In the genomic region with DNA sequence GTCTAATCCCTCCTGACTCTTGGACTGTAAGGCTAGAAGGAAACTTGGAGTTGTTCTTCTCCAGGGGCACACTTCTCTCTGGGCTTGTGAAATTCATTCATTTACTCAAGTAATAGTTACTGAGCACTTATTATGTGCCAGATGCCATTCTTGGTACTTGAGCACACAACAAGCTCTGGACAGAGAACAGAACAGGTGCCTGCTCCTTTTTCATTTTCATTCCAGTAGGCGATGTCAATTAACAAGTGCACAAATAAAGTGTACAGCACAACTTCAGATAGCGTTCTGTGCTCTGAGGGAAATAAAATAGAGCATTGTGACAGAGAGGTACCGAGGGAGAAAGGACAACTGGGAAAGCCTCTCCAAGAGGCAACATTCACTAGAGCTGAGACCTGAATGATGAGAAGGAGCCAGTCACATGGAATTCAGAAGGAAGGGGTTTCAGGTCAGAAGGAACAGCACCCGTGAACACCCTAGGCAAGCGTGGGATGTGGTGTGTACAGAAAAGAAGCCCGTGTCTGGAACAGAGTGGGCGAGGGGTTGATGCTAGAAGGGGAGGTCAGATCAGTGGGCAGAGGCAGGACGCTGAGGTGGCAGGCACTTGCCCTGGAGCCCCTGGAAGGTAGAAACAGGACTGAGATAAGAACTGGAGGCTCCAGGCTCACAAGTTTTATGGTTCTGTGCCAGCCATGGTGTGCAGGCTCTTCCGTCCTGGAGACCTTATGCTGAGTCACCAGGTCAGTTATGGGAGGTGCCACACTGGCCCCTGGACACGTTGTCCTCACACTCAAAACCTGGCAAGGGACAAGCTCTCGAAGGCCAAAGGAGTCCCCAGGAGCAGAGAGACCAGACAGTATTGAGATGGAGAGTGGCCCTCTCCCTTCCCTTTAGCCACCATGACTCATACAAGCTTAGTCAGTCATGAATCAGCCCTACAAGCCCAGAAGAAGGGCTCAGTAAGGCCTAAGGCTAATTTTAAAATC, we compare ENCODE assay signal across 9 cellular contexts. TPM values are rescaled to one million over a fixed set of nuclear protein-coding genes. Genes with fewer than 3 reads are reported as not detected.
DNase-seq lines count a peak whose midpoint lies in the region; ATAC-seq lines count a peak whose summit lies in the region.
"Had no signal": no experiment of that assay in that cellular context is flagged by ENCODE, and none has a peak within 500 bp of the region (broad histone marks: within the 10 kb centered on the region; RNA-seq: fewer than 3 reads in every experiment).

No MANE protein-coding gene starts in this region.

- ATAC-seq in T-helper 17 cell (no peak), Right ventricle myocardium inferior (peak; percentile 87), HG03280 (IDR thresholded peaks at IDR 0.05; ENCODE audit: unreplicated experiment) (no peak)

- peaks cover 8 to 11% (median 10%) of the 10 kb centered on the region in 3 donors for H3K4me1 ChIP-seq in skeletal muscle tissue (ENCODE audit: control insufficient read depth in 3 of 3, insufficient read depth in 3 of 3, low read length in 3 of 3)

- peaks cover 7% of the 10 kb centered on the region for H3K36me3 Mint-ChIP-seq in T-helper 17 cell (ENCODE audit: low read depth)

- DNase-seq in HCEC 1CT: peak; percentile 94
- DNase-seq in T-helper 17 cell: no peak
- peak; percentile 71 for DNase-seq in Right ventricle myocardium inferior (ENCODE audit: missing footprints)
- DNase-seq in stimulated activated naive CD4-positive, alpha-beta T cell treated with Interleukin-2 at 50 U/mL for 16 hours (lab: John Stamatoyannopoulos, UW): no peak
- no peak for DNase-seq in effector CD8-positive, alpha-beta T cell (lab: John Stamatoyannopoulos, UW)
- no peak for DNase-seq in NCI-H526 (lab: John Stamatoyannopoulos, UW)
- DNase-seq: activated T-cell treated with anti-CD3 and anti-CD28 coated beads, Interleukin-2, amount 50 U/mL, for 72 hours had no signal

- no peaks in the 10 kb centered on the region for H3K36me3 ChIP-seq in skeletal muscle tissue (ENCODE audit: control insufficient read depth in 3 of 3, insufficient read depth in 3 of 3, low read length in 3 of 3)

- no peak overlapping the region for H3K9ac ChIP-seq in skeletal muscle tissue (ENCODE audit: low read depth in 1 of 3, low read length in 3 of 3)

- H3K27me3 Mint-ChIP-seq in T-helper 17 cell: peaks cover 83% of the 10 kb centered on the region

- H3K4me3 ChIP-seq in skeletal muscle tissue (ENCODE audit: low read length in 3 of 3): no peak overlapping the region

- peaks cover 6% of the 10 kb centered on the region for H3K4me1 Mint-ChIP-seq in T-helper 17 cell

- H3K4me3 Mint-ChIP-seq in T-helper 17 cell: no peak overlapping the region
- H3K4me3 Mint-ChIP-seq: activated T-cell treated with anti-CD3 and anti-CD28 coated beads, Interleukin-2, amount 50 U/mL, for 72 hours had no signal

- H3K27ac Mint-ChIP-seq in T-helper 17 cell: peak overlapping the region; percentile 73
- H3K27ac Mint-ChIP-seq: activated T-cell treated with anti-CD3 and anti-CD28 coated beads, Interleukin-2, amount 50 U/mL, for 72 hours had no signal

- intact Hi-C loops in Right ventricle myocardium inferior (cut with DNase I): no loop called here

- H3K9me3 ChIP-seq in T-helper 17 cell (ENCODE audit: control insufficient read depth, low read length, poor library complexity, severe bottlenecking) (no peaks in the 10 kb centered on the region), skeletal muscle tissue (ENCODE audit: control insufficient read depth in 3 of 3, low read length in 3 of 3) (no peaks in the 10 kb centered on the region)

- no peaks in the 10 kb centered on the region for H3K27me3 ChIP-seq in skeletal muscle tissue (ENCODE audit: control insufficient read depth in 3 of 3, insufficient read depth in 3 of 3, low read length in 3 of 3)

- peak overlapping the region; percentile 33 for H3K27ac ChIP-seq in skeletal muscle tissue (ENCODE audit: low read depth, low read length)

RNA-seq across cellular contexts. Expression of gene ABLIM3, which starts 7.2 kb away (rescaled TPM):
- total RNA-seq in T-helper 17 cell (10 to 100 TPM in 1 of 2 donors, under 1 TPM in 1; 0.55 to 18.5 TPM), Right ventricle myocardium inferior (134 TPM), skeletal muscle tissue (15.1 TPM)

Comparison
In these comparisons a context has a peak if more than half of its experiments do, and no peak if none do; other contexts are left out.
1. DNase-seq: peak in HCEC 1CT (single experiment) and Right ventricle myocardium inferior (single experiment); none in T-helper 17 cell (0 of 3), stimulated activated naive CD4-positive, alpha-beta T cell treated with Interleukin-2 at 50 U/mL for 16 hours (single experiment), effector CD8-positive, alpha-beta T cell (single experiment) and NCI-H526 (0 of 2).